25 cellular contexts compared by ENCODE assay signal in the genomic region with DNA sequence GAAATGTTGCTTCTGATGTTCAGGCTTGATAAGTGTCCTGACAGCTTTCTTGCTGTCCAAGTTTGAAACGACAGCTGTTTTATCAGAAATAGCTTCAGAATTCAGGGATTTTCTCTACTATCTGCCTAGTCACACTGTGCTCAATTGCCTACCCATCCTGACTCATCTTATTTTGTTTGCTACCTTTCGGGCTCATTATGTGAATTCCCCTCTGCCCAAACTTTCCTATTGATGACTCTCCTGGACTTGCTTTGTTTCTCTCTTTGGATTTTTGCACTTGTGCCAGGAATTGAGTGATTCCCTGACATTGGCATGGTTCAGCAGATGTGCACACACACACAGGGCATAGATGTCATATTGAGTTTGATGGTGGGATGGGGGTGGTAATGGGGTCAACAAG.
"Had no signal": no experiment of that assay in that cellular context is flagged by ENCODE, and none has a peak within 500 bp of the region (broad histone marks: within the 10 kb centered on the region; RNA-seq: fewer than 3 reads in every experiment).

No MANE protein-coding gene starts in this region.

- DNase-seq: activated CD4-positive, alpha-beta memory T cell treated with anti-CD3 and anti-CD28 coated beads, Interleukin-2, amount 10 ng/mL, durations not matched to agents 7 days and 5 days; activated CD4-positive, alpha-beta T cell treated with anti-CD3 and anti-CD28 coated beads for 48 hours; activated CD4-positive, CD25-positive, alpha-beta regulatory T cell; activated CD8-positive, alpha-beta memory T cell treated with anti-CD3 and anti-CD28 coated beads, Interleukin-2, amount 10 ng/mL, durations not matched to agents 7 days and 5 days; activated naive CD4-positive, alpha-beta T cell; activated naive CD8-positive, alpha-beta T cell treated with anti-CD3 and anti-CD28 coated beads for 36 hours; amniotic stem cell; body of pancreas; colonic mucosa; heart right ventricle; mesendoderm; naive thymus-derived CD8-positive, alpha-beta T cell; pancreas; right lobe of liver; stimulated activated CD4-positive, alpha-beta T cell treated with anti-CD3 and anti-CD28 coated beads, Interleukin-4, amount 100 ng/mL, for 1 hour; T-helper 9 cell; testis; upper lobe of left lung had no signal

- H3K4me1 ChIP-seq: body of pancreas, colonic mucosa, gastroesophageal sphincter, heart right ventricle, pancreas, right lobe of liver, testis, upper lobe of left lung had no signal

- H3K9me3 ChIP-seq: body of pancreas, colonic mucosa, gastroesophageal sphincter, heart right ventricle, neutrophil, right lobe of liver, testis, upper lobe of left lung had no signal

- H3K4me2 ChIP-seq: smooth muscle cell had no signal

- H3K27me3 ChIP-seq: body of pancreas, colonic mucosa, gastroesophageal sphincter, heart right ventricle, neutrophil, pancreas, right lobe of liver, testis, upper lobe of left lung had no signal

- H3K36me3 ChIP-seq: colonic mucosa, gastroesophageal sphincter, heart right ventricle, neutrophil, pancreas, right lobe of liver, upper lobe of left lung had no signal

- H3K4me3 ChIP-seq: body of pancreas, colonic mucosa, gastroesophageal sphincter, heart right ventricle, pancreas, right lobe of liver, smooth muscle cell, testis, upper lobe of left lung had no signal

- H3K27ac ChIP-seq: body of pancreas, colonic mucosa, gastroesophageal sphincter, heart right ventricle, neutrophil, pancreas, right lobe of liver, testis, upper lobe of left lung had no signal

- ATAC-seq: activated CD8-positive, alpha-beta memory T cell treated with anti-CD3 and anti-CD28 coated beads, Interleukin-2, amount 10 ng/mL, durations not matched to agents 7 days and 5 days; activated T-helper 17 cell treated with anti-CD3 and anti-CD28 coated beads, Interleukin-2, amount 50 U/mL, for 72 hours; body of pancreas; esophagus mucosa; gastroesophageal sphincter; heart right ventricle; naive thymus-derived CD8-positive, alpha-beta T cell; pancreas; stimulated activated effector memory CD8-positive, alpha-beta T cell treated with anti-CD3 and anti-CD28 coated beads, Interleukin-12 subunit alpha, Interleukin-12 subunit beta, amount 100 ng/mL, for 72 hours had no signal

- FAIRE-seq: endometrium, pancreas had no signal
